1 cellular context compared by ENCODE assay signal in the genomic region with DNA sequence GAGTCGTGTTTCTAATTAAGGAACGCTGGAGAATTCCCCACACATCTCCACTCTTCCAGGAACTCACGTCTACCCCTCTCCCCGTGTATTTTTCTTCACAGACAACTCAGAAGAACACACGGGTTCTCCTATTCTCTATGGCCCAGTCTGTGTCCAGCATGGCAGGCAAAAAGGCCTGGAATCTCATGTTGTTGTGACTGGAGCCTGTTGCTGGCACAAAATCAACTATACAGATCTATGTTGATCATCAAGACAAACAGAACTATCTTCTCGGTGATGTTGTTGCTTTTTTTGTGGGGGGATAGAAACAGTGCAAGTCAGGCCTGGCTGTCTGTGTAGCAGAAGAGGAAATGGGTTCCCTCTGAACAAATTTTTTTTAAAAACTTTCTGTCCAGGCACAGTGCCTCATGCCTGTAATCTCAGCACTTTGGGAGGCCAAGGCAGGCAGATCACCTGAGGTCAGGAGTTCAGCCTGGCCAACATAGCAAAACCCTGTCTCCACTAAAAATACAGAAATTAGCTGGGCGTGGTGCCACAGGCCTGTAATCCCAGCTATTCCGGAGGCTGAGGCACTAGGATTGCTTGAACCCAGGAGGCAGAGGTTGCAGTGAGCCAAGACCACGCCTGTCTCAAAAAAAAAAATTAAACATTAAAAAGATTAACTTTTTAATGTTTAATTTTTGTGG.
TF ChIP-seq lines count a peak whose summit lies in the region.

No MANE protein-coding gene starts in this region.

TF ChIP-seq in GM23338, 12 proteins besides CTCF, POLR2A, EP300 and RAD21 (continued from another document):
- TF ChIP-seq, protein P1, sequence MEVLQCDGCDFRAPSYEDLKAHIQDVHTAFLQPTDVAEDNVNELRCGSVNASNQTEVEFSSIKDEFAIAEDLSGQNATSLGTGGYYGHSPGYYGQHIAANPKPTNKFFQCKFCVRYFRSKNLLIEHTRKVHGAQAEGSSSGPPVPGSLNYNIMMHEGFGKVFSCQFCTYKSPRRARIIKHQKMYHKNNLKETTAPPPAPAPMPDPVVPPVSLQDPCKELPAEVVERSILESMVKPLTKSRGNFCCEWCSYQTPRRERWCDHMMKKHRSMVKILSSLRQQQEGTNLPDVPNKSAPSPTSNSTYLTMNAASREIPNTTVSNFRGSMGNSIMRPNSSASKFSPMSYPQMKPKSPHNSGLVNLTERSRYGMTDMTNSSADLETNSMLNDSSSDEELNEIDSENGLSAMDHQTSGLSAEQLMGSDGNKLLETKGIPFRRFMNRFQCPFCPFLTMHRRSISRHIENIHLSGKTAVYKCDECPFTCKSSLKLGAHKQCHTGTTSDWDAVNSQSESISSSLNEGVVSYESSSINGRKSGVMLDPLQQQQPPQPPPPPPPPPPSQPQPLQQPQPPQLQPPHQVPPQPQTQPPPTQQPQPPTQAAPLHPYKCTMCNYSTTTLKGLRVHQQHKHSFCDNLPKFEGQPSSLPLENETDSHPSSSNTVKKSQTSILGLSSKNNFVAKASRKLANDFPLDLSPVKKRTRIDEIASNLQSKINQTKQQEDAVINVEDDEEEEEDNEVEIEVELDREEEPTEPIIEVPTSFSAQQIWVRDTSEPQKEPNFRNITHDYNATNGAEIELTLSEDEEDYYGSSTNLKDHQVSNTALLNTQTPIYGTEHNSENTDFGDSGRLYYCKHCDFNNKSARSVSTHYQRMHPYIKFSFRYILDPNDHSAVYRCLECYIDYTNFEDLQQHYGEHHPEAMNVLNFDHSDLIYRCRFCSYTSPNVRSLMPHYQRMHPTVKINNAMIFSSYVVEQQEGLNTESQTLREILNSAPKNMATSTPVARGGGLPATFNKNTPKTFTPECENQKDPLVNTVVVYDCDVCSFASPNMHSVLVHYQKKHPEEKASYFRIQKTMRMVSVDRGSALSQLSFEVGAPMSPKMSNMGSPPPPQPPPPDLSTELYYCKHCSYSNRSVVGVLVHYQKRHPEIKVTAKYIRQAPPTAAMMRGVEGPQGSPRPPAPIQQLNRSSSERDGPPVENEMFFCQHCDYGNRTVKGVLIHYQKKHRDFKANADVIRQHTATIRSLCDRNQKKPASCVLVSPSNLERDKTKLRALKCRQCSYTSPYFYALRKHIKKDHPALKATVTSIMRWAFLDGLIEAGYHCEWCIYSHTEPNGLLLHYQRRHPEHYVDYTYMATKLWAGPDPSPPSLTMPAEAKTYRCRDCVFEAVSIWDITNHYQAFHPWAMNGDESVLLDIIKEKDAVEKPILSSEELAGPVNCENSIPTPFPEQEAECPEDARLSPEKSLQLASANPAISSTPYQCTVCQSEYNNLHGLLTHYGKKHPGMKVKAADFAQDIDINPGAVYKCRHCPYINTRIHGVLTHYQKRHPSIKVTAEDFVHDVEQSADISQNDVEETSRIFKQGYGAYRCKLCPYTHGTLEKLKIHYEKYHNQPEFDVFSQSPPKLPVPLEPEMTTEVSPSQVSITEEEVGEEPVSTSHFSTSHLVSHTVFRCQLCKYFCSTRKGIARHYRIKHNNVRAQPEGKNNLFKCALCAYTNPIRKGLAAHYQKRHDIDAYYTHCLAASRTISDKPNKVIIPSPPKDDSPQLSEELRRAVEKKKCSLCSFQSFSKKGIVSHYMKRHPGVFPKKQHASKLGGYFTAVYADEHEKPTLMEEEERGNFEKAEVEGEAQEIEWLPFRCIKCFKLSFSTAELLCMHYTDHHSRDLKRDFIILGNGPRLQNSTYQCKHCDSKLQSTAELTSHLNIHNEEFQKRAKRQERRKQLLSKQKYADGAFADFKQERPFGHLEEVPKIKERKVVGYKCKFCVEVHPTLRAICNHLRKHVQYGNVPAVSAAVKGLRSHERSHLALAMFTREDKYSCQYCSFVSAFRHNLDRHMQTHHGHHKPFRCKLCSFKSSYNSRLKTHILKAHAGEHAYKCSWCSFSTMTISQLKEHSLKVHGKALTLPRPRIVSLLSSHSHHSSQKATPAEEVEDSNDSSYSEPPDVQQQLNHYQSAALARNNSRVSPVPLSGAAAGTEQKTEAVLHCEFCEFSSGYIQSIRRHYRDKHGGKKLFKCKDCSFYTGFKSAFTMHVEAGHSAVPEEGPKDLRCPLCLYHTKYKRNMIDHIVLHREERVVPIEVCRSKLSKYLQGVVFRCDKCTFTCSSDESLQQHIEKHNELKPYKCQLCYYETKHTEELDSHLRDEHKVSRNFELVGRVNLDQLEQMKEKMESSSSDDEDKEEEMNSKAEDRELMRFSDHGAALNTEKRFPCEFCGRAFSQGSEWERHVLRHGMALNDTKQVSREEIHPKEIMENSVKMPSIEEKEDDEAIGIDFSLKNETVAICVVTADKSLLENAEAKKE (CRISPR knock-in tag; IDR thresholded peaks at IDR 0.05): no peak
- no peak for TF ChIP-seq POLR2AphosphoS5 (IDR thresholded peaks at IDR 0.05; ENCODE audit: low read depth)
- no peak for TF ChIP-seq JUNB (IDR thresholded peaks at IDR 0.05; ENCODE audit: unreplicated experiment)
- no peak for TF ChIP-seq STAT1 (IDR thresholded peaks at IDR 0.05; ENCODE audit: unreplicated experiment)
- TF ChIP-seq EZH2phosphoT487 (IDR thresholded peaks at IDR 0.05; ENCODE audit: unreplicated experiment): no peak
- no peak for TF ChIP-seq EZH2 (IDR thresholded peaks at IDR 0.05; ENCODE audit: low read depth, unreplicated experiment)
- TF ChIP-seq, protein P2, sequence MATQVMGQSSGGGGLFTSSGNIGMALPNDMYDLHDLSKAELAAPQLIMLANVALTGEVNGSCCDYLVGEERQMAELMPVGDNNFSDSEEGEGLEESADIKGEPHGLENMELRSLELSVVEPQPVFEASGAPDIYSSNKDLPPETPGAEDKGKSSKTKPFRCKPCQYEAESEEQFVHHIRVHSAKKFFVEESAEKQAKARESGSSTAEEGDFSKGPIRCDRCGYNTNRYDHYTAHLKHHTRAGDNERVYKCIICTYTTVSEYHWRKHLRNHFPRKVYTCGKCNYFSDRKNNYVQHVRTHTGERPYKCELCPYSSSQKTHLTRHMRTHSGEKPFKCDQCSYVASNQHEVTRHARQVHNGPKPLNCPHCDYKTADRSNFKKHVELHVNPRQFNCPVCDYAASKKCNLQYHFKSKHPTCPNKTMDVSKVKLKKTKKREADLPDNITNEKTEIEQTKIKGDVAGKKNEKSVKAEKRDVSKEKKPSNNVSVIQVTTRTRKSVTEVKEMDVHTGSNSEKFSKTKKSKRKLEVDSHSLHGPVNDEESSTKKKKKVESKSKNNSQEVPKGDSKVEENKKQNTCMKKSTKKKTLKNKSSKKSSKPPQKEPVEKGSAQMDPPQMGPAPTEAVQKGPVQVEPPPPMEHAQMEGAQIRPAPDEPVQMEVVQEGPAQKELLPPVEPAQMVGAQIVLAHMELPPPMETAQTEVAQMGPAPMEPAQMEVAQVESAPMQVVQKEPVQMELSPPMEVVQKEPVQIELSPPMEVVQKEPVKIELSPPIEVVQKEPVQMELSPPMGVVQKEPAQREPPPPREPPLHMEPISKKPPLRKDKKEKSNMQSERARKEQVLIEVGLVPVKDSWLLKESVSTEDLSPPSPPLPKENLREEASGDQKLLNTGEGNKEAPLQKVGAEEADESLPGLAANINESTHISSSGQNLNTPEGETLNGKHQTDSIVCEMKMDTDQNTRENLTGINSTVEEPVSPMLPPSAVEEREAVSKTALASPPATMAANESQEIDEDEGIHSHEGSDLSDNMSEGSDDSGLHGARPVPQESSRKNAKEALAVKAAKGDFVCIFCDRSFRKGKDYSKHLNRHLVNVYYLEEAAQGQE (IDR thresholded peaks at IDR 0.05; ENCODE audit: unreplicated experiment): no peak
- TF ChIP-seq, protein P3, sequence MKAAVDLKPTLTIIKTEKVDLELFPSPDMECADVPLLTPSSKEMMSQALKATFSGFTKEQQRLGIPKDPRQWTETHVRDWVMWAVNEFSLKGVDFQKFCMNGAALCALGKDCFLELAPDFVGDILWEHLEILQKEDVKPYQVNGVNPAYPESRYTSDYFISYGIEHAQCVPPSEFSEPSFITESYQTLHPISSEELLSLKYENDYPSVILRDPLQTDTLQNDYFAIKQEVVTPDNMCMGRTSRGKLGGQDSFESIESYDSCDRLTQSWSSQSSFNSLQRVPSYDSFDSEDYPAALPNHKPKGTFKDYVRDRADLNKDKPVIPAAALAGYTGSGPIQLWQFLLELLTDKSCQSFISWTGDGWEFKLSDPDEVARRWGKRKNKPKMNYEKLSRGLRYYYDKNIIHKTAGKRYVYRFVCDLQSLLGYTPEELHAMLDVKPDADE (IDR thresholded peaks at IDR 0.05): no peak
